Comparison of ENCODE assay signal across 13 cellular contexts in the genomic region with DNA sequence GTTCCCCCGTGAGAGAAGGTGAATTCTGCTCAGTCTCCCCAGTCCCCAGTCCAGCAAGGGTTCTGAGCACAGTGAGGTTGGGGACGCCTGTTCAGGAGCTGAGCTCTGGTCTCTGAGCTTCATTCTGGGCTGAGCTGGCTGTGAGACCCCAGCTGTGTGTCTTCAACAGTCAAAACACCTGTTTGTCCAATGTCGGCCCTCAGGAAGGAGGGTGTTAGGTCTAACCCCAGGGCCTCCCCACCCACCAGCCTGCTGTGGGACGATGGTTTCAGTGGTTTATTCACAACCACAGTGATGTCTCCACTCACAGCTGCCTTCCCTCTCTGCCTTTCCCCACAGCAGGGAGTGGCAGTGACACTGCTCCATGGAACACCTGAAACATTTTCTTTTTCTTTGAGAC.
A peak's percentile ranks its signal among the peaks of the same experiment; 100 is the strongest.
DNase-seq lines count a peak whose midpoint lies in the region; ATAC-seq and TF ChIP-seq lines count a peak whose summit lies in the region.
"Had no signal": no experiment of that assay in that cellular context is flagged by ENCODE, and none has a peak within 500 bp of the region (broad histone marks: within the 10 kb centered on the region; RNA-seq: fewer than 3 reads in every experiment).

No MANE protein-coding gene starts in this region.

- no peaks in the 10 kb centered on the region for H3K27me3 ChIP-seq in GM06990 (replicated peaks; ENCODE audit: control insufficient read depth, insufficient read depth, low read length)
- H3K27me3 ChIP-seq in CD4-positive, alpha-beta memory T cell (ENCODE audit: insufficient read depth, low read length), result no peaks in the 10 kb centered on the region

- no peak overlapping the region for H3K4me3 ChIP-seq in GM06990 (replicated peaks; ENCODE audit: low read depth, low read length)
- no peak overlapping the region for H3K4me3 ChIP-seq in CD4-positive, alpha-beta memory T cell (ENCODE audit: low read length in 2 of 2)

- peaks cover 9 to 44% of the 10 kb centered on the region in 2 donors for H3K27me3 Mint-ChIP-seq in effector memory CD8-positive, alpha-beta T cell
- peaks cover 6 to 23% of the 10 kb centered on the region in 2 donors for H3K27me3 Mint-ChIP-seq in CD4-positive, alpha-beta memory T cell

- CTCF ChIA-PET in CD4-positive, alpha-beta memory T cell (lab: Charles Lee; ENCODE audit: partially characterized antibody), result no interaction called here

- H3K36me3 Mint-ChIP-seq in effector memory CD8-positive, alpha-beta T cell (ENCODE audit: insufficient read depth), result no peaks in the 10 kb centered on the region
- no peaks in the 10 kb centered on the region for H3K36me3 Mint-ChIP-seq in CD4-positive, alpha-beta memory T cell

- no peak overlapping the region for H3K27ac Mint-ChIP-seq in effector memory CD8-positive, alpha-beta T cell
- no peak overlapping the region for H3K27ac Mint-ChIP-seq in CD4-positive, alpha-beta memory T cell
- H3K27ac Mint-ChIP-seq: activated B cell treated with CpG ODN at 0.5 μM for 24 hours, nephron had no signal

- no peak overlapping the region for H3K27ac ChIP-seq in CD4-positive, alpha-beta memory T cell (ENCODE audit: low read depth, low read length)

- POLR2A ChIA-PET in CD4-positive, alpha-beta memory T cell (lab: Charles Lee; ENCODE audit: partially characterized antibody), result no interaction called here

- H3K9me3 Mint-ChIP-seq in effector memory CD8-positive, alpha-beta T cell, result no peaks in the 10 kb centered on the region
- no peaks in the 10 kb centered on the region for H3K9me3 Mint-ChIP-seq in CD4-positive, alpha-beta memory T cell
- H3K9me3 Mint-ChIP-seq: nephron had no signal

- H3K4me3 Mint-ChIP-seq in effector memory CD8-positive, alpha-beta T cell, result no peak overlapping the region
- no peak overlapping the region for H3K4me3 Mint-ChIP-seq in CD4-positive, alpha-beta memory T cell
- H3K4me3 Mint-ChIP-seq: activated B cell treated with CpG ODN at 0.5 μM for 24 hours, nephron had no signal

- TF ChIP-seq CTCF in GM06990 (IDR thresholded peaks at IDR 0.05; ENCODE audit: insufficient read depth, low read length, poor library complexity, severe bottlenecking) (no peak), omental fat pad (IDR thresholded peaks at IDR 0.05) (no peak)

- H3K36me3 ChIP-seq in GM06990 (ENCODE audit: control insufficient read depth, insufficient read depth, low read length), result no peaks in the 10 kb centered on the region
- no peaks in the 10 kb centered on the region for H3K36me3 ChIP-seq in CD4-positive, alpha-beta memory T cell (ENCODE audit: insufficient read depth, low read length)

- ATAC-seq in GM19395 (IDR thresholded peaks at IDR 0.05; ENCODE audit: unreplicated experiment), result peak; percentile 95
- peak; percentile 89 for ATAC-seq in HG02870 (IDR thresholded peaks at IDR 0.05; ENCODE audit: unreplicated experiment)
- no peak for ATAC-seq in effector memory CD8-positive, alpha-beta T cell (replicated peaks)
- no peak for ATAC-seq in omental fat pad (ENCODE audit: low FRiP score)

- peaks cover 3 to 6% of the 10 kb centered on the region in 2 donors for H3K4me1 Mint-ChIP-seq in effector memory CD8-positive, alpha-beta T cell (ENCODE audit: low read depth in 2 of 2)
- no peaks in the 10 kb centered on the region for H3K4me1 Mint-ChIP-seq in CD4-positive, alpha-beta memory T cell

- intact Hi-C loops in CD4-positive, alpha-beta memory T cell (cut with micrococcal nuclease), result no loop called here

- DNase-seq in GM06990 (ENCODE audit: extremely low read depth, insufficient read length) (peak; percentile 73), MV-4-11 (lab: John Stamatoyannopoulos, UW) (peak; percentile 80), omental fat pad (ENCODE audit: low spot score) (no peak), NCI-H128 (lab: John Stamatoyannopoulos, UW; ENCODE audit: unreplicated experiment) (no peak)
- DNase-seq in effector memory CD8-positive, alpha-beta T cell, result no peak
- no peak for DNase-seq in CD4-positive, alpha-beta memory T cell
- DNase-seq: activated B cell treated with CpG ODN at 0.5 μM for 24 hours; central memory CD4-positive, alpha-beta T cell; NCI-H2171 treated with DMSO at 0.1 percent for 48 hours; SHP77 treated with DMSO at 0.1 percent for 48 hours had no signal

- no peaks in the 10 kb centered on the region for H3K9me3 ChIP-seq in CD4-positive, alpha-beta memory T cell (ENCODE audit: control insufficient read depth in 1 of 2, low read length in 2 of 2)

- H3K4me1 ChIP-seq in CD4-positive, alpha-beta memory T cell (ENCODE audit: insufficient read depth, low read length), result no peaks in the 10 kb centered on the region

Comparison
In these comparisons a context has a peak if more than half of its experiments do, and no peak if none do; other contexts are left out.
1. DNase-seq: peak in GM06990 (single experiment) and MV-4-11 (single experiment); none in effector memory CD8-positive, alpha-beta T cell (0 of 3), omental fat pad (single experiment), CD4-positive, alpha-beta memory T cell (0 of 5) and NCI-H128 (single experiment).
2. ATAC-seq: peak in GM19395 (single experiment) and HG02870 (single experiment); none in effector memory CD8-positive, alpha-beta T cell (single experiment) and omental fat pad (single experiment).